In genomic region chr2:111692311-111692710, GRCh38 we compare ENCODE assay signal across 16 cellular contexts.
A peak's percentile ranks its signal among the peaks of the same experiment; 100 is the strongest.
DNase-seq lines count a peak whose midpoint lies in the region; ATAC-seq and TF ChIP-seq lines count a peak whose summit lies in the region.
"Had no signal": no experiment of that assay in that cellular context is flagged by ENCODE, and none has a peak within 500 bp of the region (broad histone marks: within the 10 kb centered on the region; RNA-seq: fewer than 3 reads in every experiment).

No MANE protein-coding gene starts in this region.

- H3K36me3 ChIP-seq in brain microvascular endothelial cell (replicated peaks), result no peaks in the 10 kb centered on the region

- ATAC-seq in foreskin keratinocyte (no peak), HG03097 (IDR thresholded peaks at IDR 0.05; ENCODE audit: low FRiP score, unreplicated experiment) (no peak), HG03432 (IDR thresholded peaks at IDR 0.05; ENCODE audit: unreplicated experiment) (no peak)

- no peak for DNase-seq in AG04450 (ENCODE audit: low read depth, low spot score)
- peak; percentile 40 for DNase-seq in HuH-7.5 (ENCODE audit: low spot score)
- no peak for DNase-seq in brain microvascular endothelial cell
- DNase-seq in foreskin keratinocyte, result no peak
- no peak for DNase-seq in T1000 (lab: John Stamatoyannopoulos, UW)
- no peak for DNase-seq in stimulated activated CD4-positive, alpha-beta T cell treated with anti-CD3 and anti-CD28 coated beads, Interleukin-4, amount 100 ng/mL, for 1 hour
- DNase-seq: Caco-2, DMS53, MV-4-11, NCI-H1417 treated with DMSO at 0.1 percent for 48 hours, NCI-H2029, NCI-H2171 treated with DMSO at 0.1 percent for 48 hours, NCI-H510A, NCI-H82 had no signal

- peaks cover 5% of the 10 kb centered on the region; the same call in 1 of the 2 replicates for H3K9me3 ChIP-seq in AG04450 (ENCODE audit: control insufficient read depth, insufficient read depth, low read length)
- H3K9me3 ChIP-seq: Caco-2 had no signal

- H3K4me3 ChIP-seq in AG04450 (ENCODE audit: low read depth, low read length) (no peak overlapping the region), brain microvascular endothelial cell (ENCODE audit: low read depth, low read length) (no peak overlapping the region)

- TF ChIP-seq CTCF in AG04450 (IDR thresholded peaks at IDR 0.05; ENCODE audit: low read depth, low read length) (peak; percentile 26; the same call in 1 of the 2 replicates), brain microvascular endothelial cell (IDR thresholded peaks at IDR 0.05; ENCODE audit: low read depth, low read length, missing control alignments) (peak; percentile 45), foreskin keratinocyte (conservative IDR thresholded peaks at IDR 0.05) (peak; percentile 23)

- H3K27ac ChIP-seq in AG04450 (ENCODE audit: low read depth, low read length) (no peak overlapping the region), brain microvascular endothelial cell (no peak overlapping the region), foreskin keratinocyte (no peak overlapping the region)

- H3K27me3 ChIP-seq in AG04450 (ENCODE audit: control insufficient read depth, insufficient read depth, low read length) (peaks cover 14% of the 10 kb centered on the region), brain microvascular endothelial cell (replicated peaks) (no peaks in the 10 kb centered on the region), foreskin keratinocyte (no peaks in the 10 kb centered on the region)

- POLR2A ChIA-PET in AG04450 (lab: Yijun Ruan, JAX), result no interaction called here

- in situ Hi-C loops in brain microvascular endothelial cell (cut with HindIII; ENCODE audit: low pct_ligation_motif_present, low sequenced_read_pairs), result no loop called here

- CTCF ChIA-PET in AG04450 (lab: Charles Lee), result interaction anchor here (0.6 to 1.3 kb wide), 3 partner anchors 12 to 568 kb away, joined by 3 to 6 read pairs (median 3); no protein-coding TSS in a partner anchor

- H3K4me1 ChIP-seq in foreskin keratinocyte, result peaks cover 7% of the 10 kb centered on the region
- H3K4me1 ChIP-seq: Caco-2 had no signal
